ENCODE assay signal across 11 cellular contexts in the genomic region with DNA sequence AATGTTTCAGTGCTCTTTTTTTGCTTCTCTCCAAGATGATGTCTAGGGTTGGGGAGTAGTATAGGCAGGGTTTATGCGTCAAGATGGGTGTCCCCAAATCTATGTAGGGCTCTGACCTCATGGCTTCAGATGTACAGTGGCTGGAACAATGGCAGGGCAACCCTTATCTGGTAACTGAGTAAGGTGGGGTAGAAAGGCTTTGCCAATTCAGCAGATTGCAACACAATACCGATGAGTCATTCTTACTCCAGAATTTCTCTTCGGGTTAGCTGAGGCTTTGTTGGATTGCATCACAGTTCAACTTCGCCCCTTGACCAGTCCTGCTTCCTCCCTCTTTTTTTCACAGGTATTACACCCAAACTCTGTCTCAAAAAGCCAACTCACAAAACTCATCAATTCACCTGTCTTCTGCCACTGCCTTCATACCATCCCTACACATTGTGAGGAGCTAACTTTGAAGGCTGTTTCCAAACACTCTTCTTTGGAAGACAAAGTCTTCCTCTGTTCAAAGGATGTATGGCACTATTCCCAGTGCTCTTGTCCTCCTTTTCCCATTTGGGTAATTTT.
DNase-seq lines count a peak whose midpoint lies in the region; ATAC-seq and TF ChIP-seq lines count a peak whose summit lies in the region.
"Had no signal": no experiment of that assay in that cellular context is flagged by ENCODE, and none has a peak within 500 bp of the region (broad histone marks: within the 10 kb centered on the region; RNA-seq: fewer than 3 reads in every experiment).

No MANE protein-coding gene starts in this region.

- TF ChIP-seq CTCF in GM23338 (conservative IDR thresholded peaks at IDR 0.05; ENCODE audit: low read depth in 2 of 2) (no peak), foreskin fibroblast (IDR thresholded peaks at IDR 0.05; ENCODE audit: low read depth, low read length) (no peak), retinal pigment epithelial cell (conservative IDR thresholded peaks at IDR 0.05; ENCODE audit: low read depth, low read length) (no peak)

- DNase-seq in GM23338 (ENCODE audit: low spot score) (no peak), RKO (ENCODE audit: low spot score) (peak; percentile 82), foreskin fibroblast (peak; percentile 69 to 93), retinal pigment epithelial cell (ENCODE audit: low read depth) (peak; percentile 52), mesenteric fat pad (ENCODE audit: low spot score) (no peak), NCI-H2029 (lab: John Stamatoyannopoulos, UW) (no peak)
- DNase-seq: caudate nucleus, nucleus accumbens had no signal

- H3K4me1 Mint-ChIP-seq in GM23338: peaks cover 17% of the 10 kb centered on the region

- ATAC-seq in GM23338: no peak
- ATAC-seq in GM19397 (IDR thresholded peaks at IDR 0.05; ENCODE audit: unreplicated experiment): no peak
- ATAC-seq in HG03045 (IDR thresholded peaks at IDR 0.05; ENCODE audit: unreplicated experiment): no peak

- no peak overlapping the region for H3K27ac ChIP-seq in GM23338 (ENCODE audit: low read depth)

- no peaks in the 10 kb centered on the region for H3K79me2 ChIP-seq in GM23338 (replicated peaks; ENCODE audit: insufficient read depth)

- H3K36me3 Mint-ChIP-seq in GM23338 (ENCODE audit: low read depth): no peaks in the 10 kb centered on the region

- H3K4me1 ChIP-seq in GM23338 (ENCODE audit: insufficient read depth): peaks cover 15% of the 10 kb centered on the region

- no peaks in the 10 kb centered on the region for H3F3A ChIP-seq in GM23338 (replicated peaks; ENCODE audit: low read depth)

- H2AFZ ChIP-seq in GM23338: peak overlapping the region; percentile 77; the same call in 1 of the 2 replicates

- 0 out of 2 replicates have a peak, but pooled peaks cover 6% of the 10 kb centered on the region for H3K9me2 ChIP-seq in GM23338 (ENCODE audit: insufficient read depth)

- H3K36me3 ChIP-seq in GM23338 (ENCODE audit: insufficient read depth): no peaks in the 10 kb centered on the region

- no peak overlapping the region for H3K4me2 ChIP-seq in GM23338

- H3K9me3 Mint-ChIP-seq in GM23338: no peaks in the 10 kb centered on the region
- H3K9me3 Mint-ChIP-seq: T-helper 2 cell treated with Interferon-gamma antibody and Interleukin-4, amounts not matched to agents 5 μg/mL and 100 μg/mL, for 36 hours had no signal

- H3K27me3 Mint-ChIP-seq in GM23338 (ENCODE audit: insufficient read depth, low read depth, poor library complexity): no peaks in the 10 kb centered on the region

- H3K27ac Mint-ChIP-seq in GM23338: 0 out of 2 replicates have a peak overlapping the region, but pooled peaks have one; percentile 0
- H3K27ac Mint-ChIP-seq: T-helper 2 cell treated with Interferon-gamma antibody and Interleukin-4, amounts not matched to agents 5 μg/mL and 100 μg/mL, for 36 hours had no signal

- no peak overlapping the region for H3K4me3 Mint-ChIP-seq in GM23338
- H3K4me3 Mint-ChIP-seq: T-helper 2 cell treated with Interferon-gamma antibody and Interleukin-4, amounts not matched to agents 5 μg/mL and 100 μg/mL, for 36 hours had no signal

- H3K4me3 ChIP-seq in GM23338 (no peak overlapping the region), foreskin fibroblast (ENCODE audit: low read depth in 1 of 2, low read length in 2 of 2) (no peak overlapping the region), retinal pigment epithelial cell (ENCODE audit: low read length) (no peak overlapping the region)

- no peaks in the 10 kb centered on the region for H4K20me1 ChIP-seq in GM23338 (replicated peaks; ENCODE audit: insufficient read depth)

- no peaks in the 10 kb centered on the region for H3K27me3 ChIP-seq in GM23338 (ENCODE audit: insufficient read depth)

TF ChIP-seq in GM23338, 12 proteins besides CTCF, POLR2A, EP300 and RAD21 (continues in another document):
- TF ChIP-seq STAT1 (IDR thresholded peaks at IDR 0.05; ENCODE audit: unreplicated experiment) (no peak), JUNB (IDR thresholded peaks at IDR 0.05; ENCODE audit: unreplicated experiment) (no peak), CREB1 (CRISPR knock-in tag; IDR thresholded peaks at IDR 0.05; ENCODE audit: low read depth) (no peak), POLR2AphosphoS5 (IDR thresholded peaks at IDR 0.05; ENCODE audit: low read depth) (no peak), NANOG (IDR thresholded peaks at IDR 0.05; ENCODE audit: borderline replicate concordance) (no peak), ZNF114 (CRISPR knock-in tag; IDR thresholded peaks at IDR 0.05) (no peak), ZNF462 (CRISPR knock-in tag; IDR thresholded peaks at IDR 0.05) (no peak)
- TF ChIP-seq, protein P1, sequence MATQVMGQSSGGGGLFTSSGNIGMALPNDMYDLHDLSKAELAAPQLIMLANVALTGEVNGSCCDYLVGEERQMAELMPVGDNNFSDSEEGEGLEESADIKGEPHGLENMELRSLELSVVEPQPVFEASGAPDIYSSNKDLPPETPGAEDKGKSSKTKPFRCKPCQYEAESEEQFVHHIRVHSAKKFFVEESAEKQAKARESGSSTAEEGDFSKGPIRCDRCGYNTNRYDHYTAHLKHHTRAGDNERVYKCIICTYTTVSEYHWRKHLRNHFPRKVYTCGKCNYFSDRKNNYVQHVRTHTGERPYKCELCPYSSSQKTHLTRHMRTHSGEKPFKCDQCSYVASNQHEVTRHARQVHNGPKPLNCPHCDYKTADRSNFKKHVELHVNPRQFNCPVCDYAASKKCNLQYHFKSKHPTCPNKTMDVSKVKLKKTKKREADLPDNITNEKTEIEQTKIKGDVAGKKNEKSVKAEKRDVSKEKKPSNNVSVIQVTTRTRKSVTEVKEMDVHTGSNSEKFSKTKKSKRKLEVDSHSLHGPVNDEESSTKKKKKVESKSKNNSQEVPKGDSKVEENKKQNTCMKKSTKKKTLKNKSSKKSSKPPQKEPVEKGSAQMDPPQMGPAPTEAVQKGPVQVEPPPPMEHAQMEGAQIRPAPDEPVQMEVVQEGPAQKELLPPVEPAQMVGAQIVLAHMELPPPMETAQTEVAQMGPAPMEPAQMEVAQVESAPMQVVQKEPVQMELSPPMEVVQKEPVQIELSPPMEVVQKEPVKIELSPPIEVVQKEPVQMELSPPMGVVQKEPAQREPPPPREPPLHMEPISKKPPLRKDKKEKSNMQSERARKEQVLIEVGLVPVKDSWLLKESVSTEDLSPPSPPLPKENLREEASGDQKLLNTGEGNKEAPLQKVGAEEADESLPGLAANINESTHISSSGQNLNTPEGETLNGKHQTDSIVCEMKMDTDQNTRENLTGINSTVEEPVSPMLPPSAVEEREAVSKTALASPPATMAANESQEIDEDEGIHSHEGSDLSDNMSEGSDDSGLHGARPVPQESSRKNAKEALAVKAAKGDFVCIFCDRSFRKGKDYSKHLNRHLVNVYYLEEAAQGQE (IDR thresholded peaks at IDR 0.05; ENCODE audit: unreplicated experiment): no peak

Comparison
In these comparisons a context has a peak if more than half of its experiments do, and no peak if none do; other contexts are left out.
1. DNase-seq: peak in RKO (single experiment), foreskin fibroblast (2 of 2) and retinal pigment epithelial cell (single experiment); none in GM23338 (single experiment), mesenteric fat pad (single experiment) and NCI-H2029 (single experiment).